ENCODE assay signal across 7 cellular contexts in genomic region chr1:35030338-35031102, GRCh38. TPM values are rescaled to one million over a fixed set of nuclear protein-coding genes. Genes with fewer than 3 reads are reported as not detected.
DNase-seq lines count a peak whose midpoint lies in the region; ATAC-seq and TF ChIP-seq lines count a peak whose summit lies in the region.

No MANE protein-coding gene starts in this region.

- H4K20me1 ChIP-seq in GM23338 (replicated peaks; ENCODE audit: insufficient read depth), result no peaks in the 10 kb centered on the region
- no peaks in the 10 kb centered on the region for H4K20me1 ChIP-seq in fibroblast of lung (ENCODE audit: control insufficient read depth, extremely low read depth, insufficient read depth, low read length)

- DNase-seq in GM23338 (ENCODE audit: low spot score) (no peak), SJSA1 (ENCODE audit: low read depth in 1 of 2, low spot score in 2 of 2) (no peak), fibroblast of lung (ENCODE audit: low read depth in 2 of 2) (peak in 1 of 2 donors; percentile 1), trophoblast cell (no peak)

- H3K4me3 ChIP-seq in GM23338 (peak overlapping the region; percentile 90), SJSA1 (peak overlapping the region; percentile 54), fibroblast of lung (replicated peaks in 1 of 4; ENCODE audit: control extremely low read depth in 1 of 4, insufficient read depth in 1 of 4, low read depth in 3 of 4, low read length in 4 of 4) (peak overlapping the region; percentile 65 to 93 (median 84)), trophoblast cell (ENCODE audit: low read depth, low read length) (peak overlapping the region; percentile 79)

- H2BK120ac ChIP-seq in trophoblast cell (ENCODE audit: insufficient read depth, low read length, poor library complexity), result no peak overlapping the region

- H3K27me3 ChIP-seq in GM23338 (ENCODE audit: insufficient read depth) (no peaks in the 10 kb centered on the region), SJSA1 (replicated peaks) (no peaks in the 10 kb centered on the region), fibroblast of lung (ENCODE audit: control insufficient read depth, insufficient read depth, low read length) (no peaks in the 10 kb centered on the region), trophoblast cell (ENCODE audit: insufficient read depth, low read length) (no peaks in the 10 kb centered on the region)

- peak overlapping the region; percentile 55 for H3K14ac ChIP-seq in trophoblast cell (ENCODE audit: low read length)

- H3K27me3 Mint-ChIP-seq in GM23338 (ENCODE audit: insufficient read depth, low read depth, poor library complexity), result peaks cover 6% of the 10 kb centered on the region

- H3K36me3 ChIP-seq in GM23338 (ENCODE audit: insufficient read depth) (no peaks in the 10 kb centered on the region; the same call in 1 of the 2 replicates), SJSA1 (peaks cover 11% of the 10 kb centered on the region; the same call in 1 of the 2 replicates), fibroblast of lung (ENCODE audit: control insufficient read depth, insufficient read depth, low read length) (peaks cover 1% of the 10 kb centered on the region), trophoblast cell (ENCODE audit: control insufficient read depth in 1 of 2, insufficient read depth in 2 of 2, low read length in 2 of 2) (peaks cover 0 to 5% of the 10 kb centered on the region in 2 experiments)

- H2AFZ ChIP-seq in GM23338 (peak overlapping the region; percentile 98), fibroblast of lung (ENCODE audit: low read length) (peak overlapping the region; percentile 10), trophoblast cell (ENCODE audit: insufficient read depth, low read length, poor library complexity) (no peak overlapping the region)

- WGBS in trophoblast cell (ENCODE audit: extremely low coverage, insufficient coverage, insufficient read length), result no CpG with 5 or more reads among the region's 11 CpGs

- H3K18ac ChIP-seq in trophoblast cell (ENCODE audit: low read length), result no peak overlapping the region

- peak overlapping the region; percentile 84 for H3K4me2 ChIP-seq in GM23338
- peak overlapping the region; percentile 81 for H3K4me2 ChIP-seq in fibroblast of lung (ENCODE audit: extremely low read depth, insufficient read depth, low read length)
- H3K4me2 ChIP-seq in trophoblast cell (ENCODE audit: low read length), result peak overlapping the region; percentile 75

- H3K9me3 ChIP-seq in SJSA1 (replicated peaks) (no peaks in the 10 kb centered on the region), fibroblast of lung (ENCODE audit: control insufficient read depth, insufficient read depth, low read depth, low read length) (no peaks in the 10 kb centered on the region), trophoblast cell (ENCODE audit: insufficient read depth, low read depth, low read length) (no peaks in the 10 kb centered on the region)

- peak overlapping the region; percentile 99 for H3K4me3 Mint-ChIP-seq in GM23338

- peaks cover 7% of the 10 kb centered on the region for H3K79me1 ChIP-seq in trophoblast cell (ENCODE audit: low read length)

- peak overlapping the region; percentile 86; the same call in 1 of the 2 replicates for H3K27ac ChIP-seq in GM23338 (ENCODE audit: low read depth)
- peak overlapping the region; percentile 52 for H3K27ac ChIP-seq in SJSA1
- peak overlapping the region; percentile 87 for H3K27ac ChIP-seq in fibroblast of lung (ENCODE audit: insufficient read depth, low read length)
- H3K27ac ChIP-seq in trophoblast cell (ENCODE audit: low read depth, low read length), result no peak overlapping the region

- TF ChIP-seq CTCF in GM23338 (conservative IDR thresholded peaks at IDR 0.05; ENCODE audit: low read depth in 2 of 2) (no peak), fibroblast of lung (conservative IDR thresholded peaks at IDR 0.05 in 1 of 2, IDR thresholded peaks at IDR 0.05 in 1 of 2; ENCODE audit: low read depth in 1 of 2, low read length in 2 of 2) (no peak)

- no peak overlapping the region for H2BK5ac ChIP-seq in trophoblast cell (ENCODE audit: low read depth, low read length, poor library complexity)

- no peak overlapping the region for H3K23ac ChIP-seq in trophoblast cell (ENCODE audit: low read length)

- H3K9ac ChIP-seq in fibroblast of lung (ENCODE audit: insufficient read depth, low read length), result peak overlapping the region; percentile 75
- H3K9ac ChIP-seq in trophoblast cell (ENCODE audit: low read length), result peak overlapping the region; percentile 79

- peak overlapping the region; percentile 99; the same call in 1 of the 2 replicates for H3K27ac Mint-ChIP-seq in GM23338

- H3K79me2 ChIP-seq in GM23338 (replicated peaks; ENCODE audit: insufficient read depth), result peaks cover 18% of the 10 kb centered on the region
- peaks cover 19% of the 10 kb centered on the region for H3K79me2 ChIP-seq in fibroblast of lung (ENCODE audit: control insufficient read depth, insufficient read depth, low read length)
- H3K79me2 ChIP-seq in trophoblast cell (ENCODE audit: control insufficient read depth, insufficient read depth, low read length, poor library complexity), result peaks cover 2% of the 10 kb centered on the region

- no peak overlapping the region for H4K91ac ChIP-seq in trophoblast cell (ENCODE audit: low read depth, low read length)

- H3K4me1 Mint-ChIP-seq in GM23338, result peaks cover 6% of the 10 kb centered on the region; the same call in 1 of the 3 replicates

- H4K8ac ChIP-seq in trophoblast cell (ENCODE audit: low read depth, low read length), result peak overlapping the region; percentile 73

- H3K36me3 Mint-ChIP-seq in GM23338 (ENCODE audit: low read depth), result peaks cover 20% of the 10 kb centered on the region; the same call in 2 of the 3 replicates

- ATAC-seq in GM23338 (no peak), GM19328 (IDR thresholded peaks at IDR 0.05; ENCODE audit: unreplicated experiment) (no peak), GM21576 (IDR thresholded peaks at IDR 0.05; ENCODE audit: unreplicated experiment) (no peak), GM21390 (IDR thresholded peaks at IDR 0.05; ENCODE audit: unreplicated experiment) (no peak)

- H2AK5ac ChIP-seq in trophoblast cell (ENCODE audit: low read length), result no peak overlapping the region

- H3K4me1 ChIP-seq in GM23338 (ENCODE audit: insufficient read depth) (no peaks in the 10 kb centered on the region), SJSA1 (replicated peaks) (peaks cover 9% of the 10 kb centered on the region), fibroblast of lung (ENCODE audit: control insufficient read depth, extremely low read depth, insufficient read depth, low read length) (peaks cover 2% of the 10 kb centered on the region), trophoblast cell (ENCODE audit: control insufficient read depth in 1 of 2, insufficient read depth in 2 of 2, low read length in 2 of 2) (peaks cover 2% of the 10 kb centered on the region in 2 experiments)

- H4K12ac ChIP-seq in trophoblast cell (ENCODE audit: low read depth, low read length), result peak overlapping the region; percentile 74

- 0 out of 2 replicates have a peak, but pooled peaks cover 2% of the 10 kb centered on the region for H3K9me2 ChIP-seq in GM23338 (ENCODE audit: insufficient read depth)

- H2BK12ac ChIP-seq in trophoblast cell (ENCODE audit: low read length), result no peak overlapping the region

- no peaks in the 10 kb centered on the region for H3F3A ChIP-seq in GM23338 (replicated peaks; ENCODE audit: low read depth)

- H3K4ac ChIP-seq in trophoblast cell (ENCODE audit: low read depth, low read length), result peak overlapping the region; percentile 58

- peaks cover 22% of the 10 kb centered on the region; the same call in 2 of the 3 replicates for H3K9me3 Mint-ChIP-seq in GM23338

TF ChIP-seq in GM23338, 12 proteins besides CTCF, POLR2A, EP300 and RAD21:
- TF ChIP-seq NANOG (IDR thresholded peaks at IDR 0.05; ENCODE audit: borderline replicate concordance) (no peak), POLR2AphosphoS5 (IDR thresholded peaks at IDR 0.05; ENCODE audit: low read depth) (no peak), STAT1 (IDR thresholded peaks at IDR 0.05; ENCODE audit: unreplicated experiment) (no peak)
TF ChIP-seq in GM23338: peak in this region for 0.

RNA-seq across cellular contexts. Expression of gene ZMYM6, which starts 1.2 kb away (rescaled TPM):
- 12.4 and 16.8 TPM in 2 replicates for total RNA-seq in GM23338 (2014; rRNA removed; shearing (Covaris generic))
- polyA plus RNA-seq in GM23338 (2016; fragmentation: Nextera tagmentation; extraction: Ambion mirVana), result 5.8 and 7.0 TPM in 2 replicates
- total RNA-seq in SJSA1 (2014; rRNA removed; shearing (Covaris generic)), result 10.2 and 11.9 TPM in 2 replicates
- total RNA-seq in fibroblast of lung, result 18.0 and 21.1 TPM in 2 replicates
- 9.2 and 12.4 TPM in 2 replicates for polyA plus RNA-seq in fibroblast of lung
- polyA plus RNA-seq in fibroblast of lung (2012), result 5.8 and 8.3 TPM in 2 replicates
- 13.3 and 13.4 TPM in 2 replicates for polyA minus RNA-seq in fibroblast of lung (ENCODE audit: low replicate concordance)
- polyA plus RNA-seq in trophoblast cell (2013), result 8.8 and 9.9 TPM in 2 replicates

RNA-seq across cellular contexts. Expression of gene TMEM35B, which starts 45.4 kb away (rescaled TPM):
- total RNA-seq in GM23338 (2014; rRNA removed; shearing (Covaris generic)), result 7.6 and 9.1 TPM in 2 replicates
- polyA plus RNA-seq in GM23338 (2016; fragmentation: Nextera tagmentation; extraction: Ambion mirVana) (27.0 and 27.1 TPM in 2 replicates), fibroblast of lung (33.1 and 45.0 TPM in 2 replicates)
- 33.0 and 42.4 TPM in 2 replicates for total RNA-seq in SJSA1 (2014; rRNA removed; shearing (Covaris generic))
- 31.3 and 36.0 TPM in 2 replicates for total RNA-seq in fibroblast of lung
- polyA plus RNA-seq in fibroblast of lung (2012), result 28.7 and 39.7 TPM in 2 replicates
- 4.6 and 14.4 TPM in 2 replicates for polyA minus RNA-seq in fibroblast of lung (ENCODE audit: low replicate concordance)
- 13.7 and 13.8 TPM in 2 replicates for polyA plus RNA-seq in trophoblast cell (2013)

RNA-seq across cellular contexts. Expression of gene ZMYM1, which starts 48.7 kb away (rescaled TPM):
- 51.0 and 51.9 TPM in 2 replicates for total RNA-seq in GM23338 (2014; rRNA removed; shearing (Covaris generic))
- polyA plus RNA-seq in GM23338 (2016; fragmentation: Nextera tagmentation; extraction: Ambion mirVana) (25.8 and 37.4 TPM in 2 replicates), fibroblast of lung (9.0 and 10.3 TPM in 2 replicates)
- 12.6 and 25.3 TPM in 2 replicates for total RNA-seq in SJSA1 (2014; rRNA removed; shearing (Covaris generic))
- 18.5 and 19.0 TPM in 2 replicates for total RNA-seq in fibroblast of lung
- polyA plus RNA-seq in fibroblast of lung (2012), result 4.0 and 4.9 TPM in 2 replicates
- polyA minus RNA-seq in fibroblast of lung (ENCODE audit: low replicate concordance), result 1.2 and 19.5 TPM in 2 replicates
- 9.4 and 10.8 TPM in 2 replicates for polyA plus RNA-seq in trophoblast cell (2013)
